11 cellular contexts compared by ENCODE assay signal in the genomic region with DNA sequence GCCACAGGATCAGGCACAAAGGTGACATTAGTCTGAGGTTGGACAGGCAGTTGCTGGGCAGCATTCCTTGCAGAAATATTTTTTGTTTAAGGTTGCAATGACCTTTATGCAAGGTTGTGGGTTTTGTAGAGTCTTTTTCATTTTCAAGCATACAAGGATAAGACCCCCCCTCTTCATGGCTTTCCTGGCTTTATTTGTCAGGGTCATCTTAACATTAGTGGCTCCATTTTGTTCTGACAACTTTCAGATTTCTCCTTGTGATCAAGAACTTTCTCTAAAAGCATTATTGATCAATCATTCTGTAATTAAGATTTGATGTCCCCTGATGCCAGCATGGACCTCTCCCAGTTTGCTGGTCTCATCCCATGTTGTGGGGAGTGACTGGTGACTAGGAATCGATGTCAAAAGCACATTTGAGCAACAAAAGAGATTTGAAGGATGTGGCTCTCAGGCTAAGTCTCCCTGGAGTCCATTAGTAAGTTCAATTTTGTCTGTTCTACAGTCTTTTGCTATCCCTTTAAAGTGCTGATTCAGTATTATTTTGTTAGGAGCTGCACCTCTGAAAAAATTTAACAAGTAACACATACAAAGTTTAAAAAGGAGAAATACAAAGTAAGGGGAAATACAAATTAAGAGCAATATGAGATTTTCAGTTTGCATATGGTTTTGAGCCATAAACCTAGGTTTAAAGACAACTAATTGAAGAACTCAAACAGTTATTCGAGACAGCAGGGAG. TPM values are rescaled to one million over a fixed set of nuclear protein-coding genes. Genes with fewer than 3 reads are reported as not detected.
DNase-seq lines count a peak whose midpoint lies in the region; ATAC-seq and TF ChIP-seq lines count a peak whose summit lies in the region.
"Had no signal": no experiment of that assay in that cellular context is flagged by ENCODE, and none has a peak within 500 bp of the region (broad histone marks: within the 10 kb centered on the region; RNA-seq: fewer than 3 reads in every experiment).

No MANE protein-coding gene starts in this region.

- DNase-seq in activated CD4-positive, alpha-beta T cell treated with anti-CD3 and anti-CD28 coated beads for 36 hours = no peak
- no peak for DNase-seq in activated CD4-positive, alpha-beta T cell treated with anti-CD3 and anti-CD28 coated beads, Interleukin-2, amount 50 U/mL, for 1 hour
- DNase-seq in effector memory CD8-positive, alpha-beta T cell = no peak
- no peak for DNase-seq in gastrocnemius medialis
- no peak for DNase-seq in BE2C
- DNase-seq in NK-92 (lab: John Stamatoyannopoulos, UW; ENCODE audit: unreplicated experiment) = no peak
- DNase-seq: foreskin melanocyte, RPMI8226 had no signal

- no peak for TF ChIP-seq POLR2A in gastrocnemius medialis (IDR thresholded peaks at IDR 0.05)

- in situ Hi-C loops in gastrocnemius medialis (cut with MboI; ENCODE audit: low sequenced_read_pairs in 4 of 4) = loop anchor here in 2 of 4 donors (25.0 kb wide), 1 partner anchor 288 kb away; no protein-coding TSS in a partner anchor

- H3K4me3 ChIP-seq in OCI-LY1 (ENCODE audit: low read depth, low read length, poor library complexity, severe bottlenecking) (no peak overlapping the region), gastrocnemius medialis (peak overlapping the region in 1 of 4 donors; percentile 53), BE2C (ENCODE audit: low read depth, low read length) (no peak overlapping the region)

- peaks cover 26% of the 10 kb centered on the region for H3K36me3 Mint-ChIP-seq in activated CD4-positive, alpha-beta T cell treated with anti-CD3 and anti-CD28 coated beads for 36 hours (ENCODE audit: low read depth)
- H3K36me3 Mint-ChIP-seq in effector memory CD8-positive, alpha-beta T cell (ENCODE audit: insufficient read depth) = peaks cover 30% of the 10 kb centered on the region

- H3K27me3 ChIP-seq in OCI-LY1 (ENCODE audit: insufficient read depth, low read length) (no peaks in the 10 kb centered on the region), gastrocnemius medialis (no peaks in the 10 kb centered on the region), BE2C (no peaks in the 10 kb centered on the region)
- H3K27me3 ChIP-seq: suprapubic skin had no signal

- no peaks in the 10 kb centered on the region for H3K27me3 Mint-ChIP-seq in activated CD4-positive, alpha-beta T cell treated with anti-CD3 and anti-CD28 coated beads for 36 hours
- no peaks in the 10 kb centered on the region for H3K27me3 Mint-ChIP-seq in effector memory CD8-positive, alpha-beta T cell

- no peaks in the 10 kb centered on the region for H4K20me1 ChIP-seq in OCI-LY1 (ENCODE audit: insufficient read depth, low read length)

- no peak overlapping the region for H2AFZ ChIP-seq in OCI-LY1 (ENCODE audit: low read length)

- H3K79me2 ChIP-seq in OCI-LY1 (ENCODE audit: insufficient read depth, low read length) = peaks cover 41% of the 10 kb centered on the region

- peak overlapping the region; percentile 93 for H3K27ac Mint-ChIP-seq in activated CD4-positive, alpha-beta T cell treated with anti-CD3 and anti-CD28 coated beads for 36 hours
- H3K27ac Mint-ChIP-seq in effector memory CD8-positive, alpha-beta T cell = peak overlapping the region; percentile 97

- CTCF ChIA-PET in activated CD4-positive, alpha-beta T cell treated with anti-CD3 and anti-CD28 coated beads for 36 hours (lab: Charles Lee) = interaction anchor here (1.3 to 1.4 kb wide), 2 partner anchors 9 to 18 kb away, joined by 5 to 12 read pairs; no protein-coding TSS in a partner anchor

- H3K9me3 ChIP-seq in OCI-LY1 (ENCODE audit: low read length) (no peaks in the 10 kb centered on the region), gastrocnemius medialis (no peaks in the 10 kb centered on the region), BE2C (no peaks in the 10 kb centered on the region)
- H3K9me3 ChIP-seq: suprapubic skin had no signal

- intact Hi-C loops in activated CD4-positive, alpha-beta T cell treated with anti-CD3 and anti-CD28 coated beads for 36 hours (cut with DNase I, micrococcal nuclease) = no loop called here
- intact Hi-C loops in gastrocnemius medialis (cut with DNase I; ENCODE audit: low total_unique reads) = no loop called here

- H3K9me2 ChIP-seq in OCI-LY1 (ENCODE audit: low read depth, low read length) = no peaks in the 10 kb centered on the region

- peak overlapping the region; percentile 2 for H3K4me3 Mint-ChIP-seq in activated CD4-positive, alpha-beta T cell treated with anti-CD3 and anti-CD28 coated beads for 36 hours
- peak overlapping the region; percentile 93 to 95 for H3K4me3 Mint-ChIP-seq in effector memory CD8-positive, alpha-beta T cell

- no peak for TF ChIP-seq CTCF in OCI-LY1 (IDR thresholded peaks at IDR 0.05; ENCODE audit: low read length)
- TF ChIP-seq CTCF in gastrocnemius medialis (IDR thresholded peaks at IDR 0.05 in 4 of 5, conservative IDR thresholded peaks at IDR 0.05 in 1 of 5) = no peak
- no peak for TF ChIP-seq CTCF in BE2C (IDR thresholded peaks at IDR 0.05; ENCODE audit: low read depth, low read length)

- H3K27ac ChIP-seq in OCI-LY1 (ENCODE audit: low read depth, low read length, poor library complexity, severe bottlenecking) (peak overlapping the region; percentile 95), gastrocnemius medialis (peak overlapping the region; percentile 11 to 71 (median 44))

- H3K36me3 ChIP-seq in OCI-LY1 (ENCODE audit: insufficient read depth, low read length) (peaks cover 38% of the 10 kb centered on the region), gastrocnemius medialis (peaks cover 0 to 20% of the 10 kb centered on the region in 2 donors), BE2C (peaks cover 13% of the 10 kb centered on the region)

- H3K9me3 Mint-ChIP-seq in activated CD4-positive, alpha-beta T cell treated with anti-CD3 and anti-CD28 coated beads for 36 hours (ENCODE audit: low read depth) = no peaks in the 10 kb centered on the region
- no peaks in the 10 kb centered on the region for H3K9me3 Mint-ChIP-seq in effector memory CD8-positive, alpha-beta T cell

- H3K4me1 ChIP-seq in OCI-LY1 (ENCODE audit: insufficient read depth, low read length, severe bottlenecking) (peaks cover 51% of the 10 kb centered on the region), gastrocnemius medialis (peaks cover 15 to 28% of the 10 kb centered on the region in 2 donors), BE2C (peaks cover 5% of the 10 kb centered on the region)

- H3K9ac ChIP-seq in OCI-LY1 (ENCODE audit: low read length) = peak overlapping the region; percentile 94; the same call in 1 of the 2 replicates

- peaks cover 73% of the 10 kb centered on the region for H3K4me1 Mint-ChIP-seq in activated CD4-positive, alpha-beta T cell treated with anti-CD3 and anti-CD28 coated beads for 36 hours
- peaks cover 46 to 68% of the 10 kb centered on the region in 2 donors for H3K4me1 Mint-ChIP-seq in effector memory CD8-positive, alpha-beta T cell (ENCODE audit: low read depth in 2 of 2)

- peaks cover 10% of the 10 kb centered on the region for H3F3A ChIP-seq in OCI-LY1 (ENCODE audit: insufficient read depth, low read length)

- POLR2A ChIA-PET in activated CD4-positive, alpha-beta T cell treated with anti-CD3 and anti-CD28 coated beads for 36 hours (lab: Charles Lee) = interaction anchor here (2.6 kb wide), 1 partner anchor 47 kb away, joined by 15 read pairs; no protein-coding TSS in a partner anchor

- no peak for ATAC-seq in activated CD4-positive, alpha-beta T cell treated with anti-CD3 and anti-CD28 coated beads for 36 hours
- ATAC-seq in effector memory CD8-positive, alpha-beta T cell (replicated peaks) = no peak
- no peak for ATAC-seq in gastrocnemius medialis
- no peak for ATAC-seq in GM18502 (IDR thresholded peaks at IDR 0.05; ENCODE audit: poor library complexity, unreplicated experiment)

- peak overlapping the region; percentile 95 for H3K4me2 ChIP-seq in OCI-LY1 (ENCODE audit: low read length)

RNA-seq across cellular contexts. Expression of gene CARD8, which starts 5.3 kb away (rescaled TPM):
- total RNA-seq in activated CD4-positive, alpha-beta T cell treated with anti-CD3 and anti-CD28 coated beads for 36 hours = 100 to 1,000 TPM; 109 to 118 TPM
- 10 to 100 TPM; 15.7 to 23.3 (median 20.2) TPM for total RNA-seq in gastrocnemius medialis
- 3.1 TPM for polyA plus RNA-seq in BE2C (2012; ENCODE audit: insufficient read depth, insufficient read length, low read depth)

RNA-seq across cellular contexts. Expression of gene ZNF114, which starts 19.4 kb away (rescaled TPM):
- total RNA-seq in activated CD4-positive, alpha-beta T cell treated with anti-CD3 and anti-CD28 coated beads for 36 hours = under 1 TPM in 1 of 2 experiments, not detected in 1; 0.12 TPM
- under 1 TPM in 1 of 4 donors, not detected in 3; 0.36 TPM for total RNA-seq in gastrocnemius medialis
- polyA plus RNA-seq in BE2C (2012; ENCODE audit: insufficient read depth, insufficient read length, low read depth) = 2.5 TPM
- total RNA-seq: suprapubic skin had no signal

Comparison
In these comparisons a context has a peak if more than half of its experiments do, and no peak if none do; other contexts are left out.
1. RNA of gene CARD8, which starts 5.3 kb away (total RNA-seq): 109 to 118 TPM in activated CD4-positive, alpha-beta T cell treated with anti-CD3 and anti-CD28 coated beads for 36 hours; 15.7 to 23.3 TPM in gastrocnemius medialis; every median in the first group is over 4 times any median in the second.